In the genomic region with DNA sequence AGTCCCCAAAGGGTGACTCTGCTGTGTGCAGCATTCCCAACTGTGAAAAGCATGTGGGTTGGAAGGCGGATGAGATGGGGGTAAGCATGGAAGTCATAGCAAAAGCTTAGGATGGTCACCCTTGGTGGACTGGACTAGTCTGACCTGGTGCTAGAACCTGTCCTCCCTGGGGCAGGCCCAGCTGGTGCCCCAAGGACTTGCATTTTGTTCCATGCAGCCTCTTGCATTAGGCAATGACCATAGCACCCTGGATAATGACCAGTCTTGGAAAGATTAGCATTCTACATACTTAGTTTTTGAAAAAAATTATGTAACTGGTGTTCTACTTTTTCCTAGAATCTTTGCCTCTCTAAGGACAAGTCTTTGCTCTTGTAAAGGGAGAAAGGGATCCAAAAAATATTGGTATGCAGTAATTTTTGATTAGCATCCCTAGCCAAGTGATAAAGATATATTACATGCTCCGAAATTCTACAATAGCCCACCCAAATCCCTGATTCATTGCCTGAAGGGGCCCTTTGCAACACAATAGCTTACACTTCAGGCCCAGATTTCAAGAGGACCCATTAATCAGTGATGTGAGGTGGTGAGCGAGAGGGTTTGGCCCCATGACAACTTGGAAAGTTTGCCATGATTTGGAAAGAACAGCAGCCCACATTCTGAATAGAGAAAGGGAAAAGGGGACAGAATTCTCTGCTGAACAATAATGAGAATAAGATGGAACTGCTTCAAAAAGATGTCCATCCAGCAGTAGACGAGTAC, we compare ENCODE assay signal across 1 cellular context.
TF ChIP-seq lines count a peak whose summit lies in the region.

No MANE protein-coding gene starts in this region.

TF ChIP-seq in SK-N-SH, 30 proteins besides CTCF, POLR2A, EP300 and RAD21:
- TF ChIP-seq, protein P1, sequence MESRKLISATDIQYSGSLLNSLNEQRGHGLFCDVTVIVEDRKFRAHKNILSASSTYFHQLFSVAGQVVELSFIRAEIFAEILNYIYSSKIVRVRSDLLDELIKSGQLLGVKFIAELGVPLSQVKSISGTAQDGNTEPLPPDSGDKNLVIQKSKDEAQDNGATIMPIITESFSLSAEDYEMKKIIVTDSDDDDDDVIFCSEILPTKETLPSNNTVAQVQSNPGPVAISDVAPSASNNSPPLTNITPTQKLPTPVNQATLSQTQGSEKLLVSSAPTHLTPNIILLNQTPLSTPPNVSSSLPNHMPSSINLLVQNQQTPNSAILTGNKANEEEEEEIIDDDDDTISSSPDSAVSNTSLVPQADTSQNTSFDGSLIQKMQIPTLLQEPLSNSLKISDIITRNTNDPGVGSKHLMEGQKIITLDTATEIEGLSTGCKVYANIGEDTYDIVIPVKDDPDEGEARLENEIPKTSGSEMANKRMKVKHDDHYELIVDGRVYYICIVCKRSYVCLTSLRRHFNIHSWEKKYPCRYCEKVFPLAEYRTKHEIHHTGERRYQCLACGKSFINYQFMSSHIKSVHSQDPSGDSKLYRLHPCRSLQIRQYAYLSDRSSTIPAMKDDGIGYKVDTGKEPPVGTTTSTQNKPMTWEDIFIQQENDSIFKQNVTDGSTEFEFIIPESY (IDR thresholded peaks at IDR 0.05; ENCODE audit: borderline replicate concordance, low read depth), result no peak
- TF ChIP-seq ELF1 (IDR thresholded peaks at IDR 0.05), result no peak
